Comparison of ENCODE assay signal across 21 cellular contexts in genomic region chr11:78920329-78920728, GRCh38.
"Had no signal": no experiment of that assay in that cellular context is flagged by ENCODE, and none has a peak within 500 bp of the region (broad histone marks: within the 10 kb centered on the region; RNA-seq: fewer than 3 reads in every experiment).

No MANE protein-coding gene starts in this region.

- H3K27ac Mint-ChIP-seq: mesothelial cell of epicardium; natural killer cell; stimulated activated memory B cell treated with anti-CD40 and anti-IgM and Interleukin-4, amounts not matched to agents 10 μg/mL and 1 μg/mL and 100 μg/mL, for 72 hours; stimulated activated naive CD8-positive, alpha-beta T cell treated with anti-CD3 and anti-CD28 coated beads, Interleukin-15, amount 100 ng/mL, for 72 hours had no signal

- H3K27me3 Mint-ChIP-seq: stimulated activated naive CD8-positive, alpha-beta T cell treated with anti-CD3 and anti-CD28 coated beads, Interleukin-15, amount 100 ng/mL, for 72 hours; type B pancreatic cell had no signal

- H3K4me3 Mint-ChIP-seq: mesothelial cell of epicardium; naive B cell; natural killer cell; stimulated activated memory B cell treated with anti-CD40 and anti-IgM and Interleukin-4, amounts not matched to agents 10 μg/mL and 1 μg/mL and 100 μg/mL, for 72 hours; stimulated activated naive CD8-positive, alpha-beta T cell treated with anti-CD3 and anti-CD28 coated beads, Interleukin-15, amount 100 ng/mL, for 72 hours; type B pancreatic cell had no signal

- DNase-seq: islet precursor cell; left ventricle myocardium inferior; mesendoderm; naive B cell; natural killer cell; nucleus accumbens; pancreas; posterior cingulate gyrus; psoas muscle; right lobe of liver; stimulated activated CD4-positive, alpha-beta T cell treated with anti-CD3 and anti-CD28 coated beads, Interleukin-1b, Interleukin-23, amount 100 ng/mL, for 48 hours; stimulated activated CD4-positive, alpha-beta T cell treated with anti-CD3 and anti-CD28 coated beads, Interleukin-2, amount 100 ng/mL, for 48 hours; stimulated activated CD4-positive, alpha-beta T cell treated with anti-CD3 and anti-CD28 coated beads, Interleukin-4, amount 100 ng/mL, for 4 hours; stimulated activated CD8-positive, alpha-beta memory T cell treated with anti-CD3 and anti-CD28 coated beads, Interleukin-4, amount 100 ng/mL, for 48 hours; stimulated activated naive CD4-positive, alpha-beta T cell treated with Interleukin-2 at 50 U/mL for 16 hours; stimulated activated naive CD8-positive, alpha-beta T cell treated with anti-CD3 and anti-CD28 coated beads, Interleukin-15, amount 100 ng/mL, for 72 hours; substantia nigra; uterus had no signal

- H3K36me3 Mint-ChIP-seq: mesothelial cell of epicardium; naive B cell; natural killer cell; stimulated activated memory B cell treated with anti-CD40 and anti-IgM and Interleukin-4, amounts not matched to agents 10 μg/mL and 1 μg/mL and 100 μg/mL, for 72 hours; type B pancreatic cell had no signal

- H3K9me3 Mint-ChIP-seq: mesothelial cell of epicardium; natural killer cell; stimulated activated naive CD8-positive, alpha-beta T cell treated with anti-CD3 and anti-CD28 coated beads, Interleukin-15, amount 100 ng/mL, for 72 hours; type B pancreatic cell had no signal

- H3K4me1 Mint-ChIP-seq: naive B cell; natural killer cell; stimulated activated memory B cell treated with anti-CD40 and anti-IgM and Interleukin-4, amounts not matched to agents 10 μg/mL and 1 μg/mL and 100 μg/mL, for 72 hours; stimulated activated naive CD8-positive, alpha-beta T cell treated with anti-CD3 and anti-CD28 coated beads, Interleukin-15, amount 100 ng/mL, for 72 hours had no signal

- ATAC-seq: pancreas; psoas muscle; right lobe of liver; stimulated activated memory B cell treated with anti-CD40 and anti-IgM and Interleukin-4, amounts not matched to agents 10 μg/mL and 1 μg/mL and 100 μg/mL, for 72 hours had no signal
